18 cellular contexts compared by ENCODE assay signal in the genomic region with DNA sequence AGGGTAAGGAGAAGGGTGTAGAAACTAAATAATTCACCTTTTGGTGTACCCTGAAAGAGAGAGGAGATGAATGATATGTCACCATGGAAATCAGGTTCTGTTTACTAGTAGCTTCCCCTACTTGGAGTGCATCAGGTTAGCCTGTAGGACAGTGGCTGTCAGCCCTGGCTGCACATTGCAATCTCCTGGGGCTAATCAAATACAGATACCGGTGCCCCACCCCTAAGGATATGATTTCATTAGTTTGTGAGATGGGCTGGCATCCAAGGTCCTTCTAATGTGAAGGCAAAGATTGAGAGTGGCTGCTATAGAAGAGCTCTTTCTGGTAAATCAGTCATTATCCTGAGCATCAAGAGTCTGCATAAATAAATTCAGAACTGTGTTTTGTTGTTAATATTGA. TPM values are rescaled to one million over a fixed set of nuclear protein-coding genes. Genes with fewer than 3 reads are reported as not detected.
A peak's percentile ranks its signal among the peaks of the same experiment; 100 is the strongest.
DNase-seq lines count a peak whose midpoint lies in the region; ATAC-seq and TF ChIP-seq lines count a peak whose summit lies in the region.
"Had no signal": no experiment of that assay in that cellular context is flagged by ENCODE, and none has a peak within 500 bp of the region (broad histone marks: within the 10 kb centered on the region; RNA-seq: fewer than 3 reads in every experiment).

No MANE protein-coding gene starts in this region.

- H3K4me2 ChIP-seq in PC-3 (ENCODE audit: low read length) (no peak overlapping the region), osteoblast (ENCODE audit: insufficient read depth, low read length) (no peak overlapping the region)
- H3K4me2 ChIP-seq: BLaER1 had no signal

- peaks cover 76% of the 10 kb centered on the region for H3K4me1 Mint-ChIP-seq in CD4-positive, alpha-beta T cell (ENCODE audit: low read depth)

- intact Hi-C loops in CD4-positive, alpha-beta T cell (cut with DNase I, micrococcal nuclease): no loop called here
- intact Hi-C loops in PC-3 (cut with micrococcal nuclease) (loop anchor here (1.0 kb wide), 1 partner anchor 11 kb away; no protein-coding TSS in a partner anchor), body of pancreas (cut with DNase I) (no loop called here)

- H4K20me1 ChIP-seq in PC-3 (ENCODE audit: low read length) (no peaks in the 10 kb centered on the region), osteoblast (ENCODE audit: insufficient read depth, low read length) (no peaks in the 10 kb centered on the region)
- H4K20me1 ChIP-seq: BLaER1 had no signal

- H3K9me3 Mint-ChIP-seq in CD4-positive, alpha-beta T cell: no peaks in the 10 kb centered on the region

- H3K4me3 Mint-ChIP-seq in CD4-positive, alpha-beta T cell: no peak overlapping the region

- no peak overlapping the region for H3K9ac ChIP-seq in PC-3 (ENCODE audit: low read length)
- H3K9ac ChIP-seq: BLaER1, GM23248 had no signal

- H3K36me3 ChIP-seq in HEK293 (ENCODE audit: control insufficient read depth in 2 of 2, insufficient read depth in 1 of 2, low read length in 2 of 2) (no peaks in the 10 kb centered on the region), PC-3 (ENCODE audit: low read depth, low read length) (no peaks in the 10 kb centered on the region), osteoblast (ENCODE audit: insufficient read depth, low read length) (peaks cover 11% of the 10 kb centered on the region), body of pancreas (replicated peaks in 1 of 2; ENCODE audit: insufficient read depth in 1 of 2, low read depth in 2 of 2) (no peaks in the 10 kb centered on the region)

- CTCF ChIA-PET in CD4-positive, alpha-beta T cell (lab: Charles Lee): no interaction called here
- CTCF ChIA-PET in HEK293 (lab: Yijun Ruan, JAX): interaction anchor here (0.8 kb wide), 1 partner anchor 47 kb away, joined by 4 read pairs; the partner anchor contains the start of gene INSYN2B
- CTCF ChIA-PET in PC-3 (lab: Charles Lee): no interaction called here

- TF ChIP-seq POLR2A in body of pancreas (IDR thresholded peaks at IDR 0.05): no peak

- no peaks in the 10 kb centered on the region for H3K27me3 ChIP-seq in CD4-positive, alpha-beta T cell (ENCODE audit: control insufficient read depth, insufficient read depth, low read length)
- H3K27me3 ChIP-seq in PC-3 (ENCODE audit: low read length) (no peaks in the 10 kb centered on the region), osteoblast (ENCODE audit: insufficient read depth, low read length) (no peaks in the 10 kb centered on the region), body of pancreas (no peaks in the 10 kb centered on the region)
- H3K27me3 ChIP-seq: BLaER1 had no signal

- H3K4me1 ChIP-seq in HEK293 (ENCODE audit: control insufficient read depth, insufficient read depth, low read length): no peaks in the 10 kb centered on the region
- H3K4me1 ChIP-seq in PC-3 (ENCODE audit: insufficient read depth, low read length): peaks cover 33% of the 10 kb centered on the region
- no peaks in the 10 kb centered on the region for H3K4me1 ChIP-seq in osteoblast (ENCODE audit: insufficient read depth, low read length)
- H3K4me1 ChIP-seq in body of pancreas: no peaks in the 10 kb centered on the region

- whole genome bisulfite sequencing in body of pancreas, 2 donors: 0 to 30% methylated on average over 1 of the region's 1 CpG

- no TSS peak for BruUV-seq in PC-3 (replicated peaks; lab: Mats Ljungman, UMichigan)

- H3K9me2 ChIP-seq in PC-3 (replicated peaks; ENCODE audit: low read length): no peaks in the 10 kb centered on the region

- no peak for DNase-seq in CD4-positive, alpha-beta T cell
- peak; percentile 31 for DNase-seq in PC-3
- peak; percentile 23 for DNase-seq in fibroblast of mammary gland (ENCODE audit: low read depth)
- no peak for DNase-seq in osteoblast (ENCODE audit: insufficient read length, low spot score, missing footprints)
- DNase-seq in D341Med (ENCODE audit: low spot score): no peak
- no peak for DNase-seq in body of pancreas
- DNase-seq: Calu3, DND-41, GDM1, GM23248, NCI-H1105, NCI-H187 treated with DMSO at 0.1 percent for 48 hours, NCI-H526 treated with DMSO at 0.1 percent for 48 hours, SIG-M5, SW 1271 had no signal

- H3K27ac Mint-ChIP-seq in CD4-positive, alpha-beta T cell: peak overlapping the region; percentile 48

- H3K27ac ChIP-seq in CD4-positive, alpha-beta T cell (ENCODE audit: low read depth, low read length): no peak overlapping the region
- H3K27ac ChIP-seq in HEK293 (ENCODE audit: extremely low read depth, low read depth, low read length) (no peak overlapping the region), PC-3 (ENCODE audit: low read length) (no peak overlapping the region), osteoblast (ENCODE audit: low read depth, low read length) (no peak overlapping the region), body of pancreas (no peak overlapping the region)
- H3K27ac ChIP-seq: BLaER1, GM23248 had no signal

- H3K79me2 ChIP-seq in PC-3 (ENCODE audit: low read length) (no peaks in the 10 kb centered on the region), osteoblast (ENCODE audit: insufficient read depth, low read length) (no peaks in the 10 kb centered on the region)

- no peak for TF ChIP-seq CTCF in CD4-positive, alpha-beta T cell (IDR thresholded peaks at IDR 0.05)
- TF ChIP-seq CTCF in HEK293 (tag by site-specific recombination; IDR thresholded peaks at IDR 0.05): no peak
- no peak for TF ChIP-seq CTCF in PC-3 (conservative IDR thresholded peaks at IDR 0.05; ENCODE audit: low read depth, low read length)
- no peak for TF ChIP-seq CTCF in fibroblast of mammary gland (conservative IDR thresholded peaks at IDR 0.05; ENCODE audit: control insufficient read depth, insufficient read depth, low read depth, low read length)
- TF ChIP-seq CTCF in osteoblast (IDR thresholded peaks at IDR 0.05; ENCODE audit: extremely low read depth, low read depth, low read length): no peak
- no peak for TF ChIP-seq CTCF in body of pancreas (IDR thresholded peaks at IDR 0.05)

- peaks cover 73% of the 10 kb centered on the region for H3K36me3 Mint-ChIP-seq in CD4-positive, alpha-beta T cell (ENCODE audit: low read depth)

- no peaks in the 10 kb centered on the region for H3K9me3 ChIP-seq in CD4-positive, alpha-beta T cell (ENCODE audit: control insufficient read depth, low read length)
- H3K9me3 ChIP-seq in HEK293 (ENCODE audit: control insufficient read depth, insufficient read depth, low read depth, low read length): no peaks in the 10 kb centered on the region
- H3K9me3 ChIP-seq in PC-3 (ENCODE audit: low read length): no peaks in the 10 kb centered on the region
- no peaks in the 10 kb centered on the region for H3K9me3 ChIP-seq in osteoblast (ENCODE audit: low read depth, low read length)
- H3K9me3 ChIP-seq in body of pancreas: no peaks in the 10 kb centered on the region
- H3K9me3 ChIP-seq: BLaER1 had no signal

- H3F3A ChIP-seq in PC-3 (ENCODE audit: low read length, unreplicated experiment): no peaks in the 10 kb centered on the region

- POLR2A ChIA-PET in CD4-positive, alpha-beta T cell (lab: Charles Lee): no interaction called here
- POLR2A ChIA-PET in HEK293 (lab: Yijun Ruan, JAX) (no interaction called here), PC-3 (lab: Charles Lee; ENCODE audit: unreplicated experiment) (no interaction called here)

- no peak overlapping the region for H2AFZ ChIP-seq in PC-3 (ENCODE audit: low read length)
- H2AFZ ChIP-seq in osteoblast (ENCODE audit: low read length): no peak overlapping the region
- H2AFZ ChIP-seq: GM23248 had no signal

- no peak overlapping the region for H3K4me3 ChIP-seq in HEK293 (ENCODE audit: low read depth, low read length)
- no peak overlapping the region for H3K4me3 ChIP-seq in PC-3 (ENCODE audit: low read length)
- no peak overlapping the region for H3K4me3 ChIP-seq in fibroblast of mammary gland (ENCODE audit: control insufficient read depth, low read depth, low read length)
- H3K4me3 ChIP-seq in osteoblast (ENCODE audit: insufficient read depth, low read length): no peak overlapping the region
- no peak overlapping the region for H3K4me3 ChIP-seq in body of pancreas
- H3K4me3 ChIP-seq: BLaER1, GM23248, K562 had no signal

- H3K27me3 Mint-ChIP-seq in CD4-positive, alpha-beta T cell: no peaks in the 10 kb centered on the region

- no peak for ATAC-seq in CD4-positive, alpha-beta T cell (ENCODE audit: poor library complexity)
- peak; percentile 59 for ATAC-seq in PC-3
- ATAC-seq in body of pancreas: no peak
- ATAC-seq: K562 had no signal

TF ChIP-seq in HEK293, 187 proteins besides CTCF, POLR2A, EP300 and RAD21:
- TF ChIP-seq OSR2 (tag by site-specific recombination; IDR thresholded peaks at IDR 0.05) (0 out of 2 replicates have a peak, but pooled peaks have one; percentile 15), ZNF837 (tag by site-specific recombination; IDR thresholded peaks at IDR 0.05) (no peak), ZNF175 (tag by site-specific recombination; IDR thresholded peaks at IDR 0.05) (no peak), GLIS1 (tag by site-specific recombination; IDR thresholded peaks at IDR 0.05) (no peak), ZNF776 (tag by site-specific recombination; IDR thresholded peaks at IDR 0.05; ENCODE audit: borderline replicate concordance) (no peak), ZNF37A (tag by site-specific recombination; IDR thresholded peaks at IDR 0.05) (no peak), ZNF133 (tag by site-specific recombination; IDR thresholded peaks at IDR 0.05) (no peak)

RNA-seq across cellular contexts. Expression of gene INSYN2B, which starts 47.2 kb away (rescaled TPM):
- total RNA-seq in CD4-positive, alpha-beta T cell: not detected
- total RNA-seq in PC-3 (2014; rRNA removed): 1.1 and 1.5 TPM in 2 replicates
- total RNA-seq in osteoblast: 2.2 and 3.5 TPM in 2 replicates
- not detected for total RNA-seq in body of pancreas
- total RNA-seq: Calu3, K562 had no signal

Comparison
In these comparisons a context has a peak if more than half of its experiments do, and no peak if none do; other contexts are left out.
1. DNase-seq: peak in PC-3 (single experiment) and fibroblast of mammary gland (single experiment); none in CD4-positive, alpha-beta T cell (0 of 10), osteoblast (single experiment), D341Med (single experiment) and body of pancreas (0 of 4).